14 cellular contexts compared by ENCODE assay signal in the genomic region with DNA sequence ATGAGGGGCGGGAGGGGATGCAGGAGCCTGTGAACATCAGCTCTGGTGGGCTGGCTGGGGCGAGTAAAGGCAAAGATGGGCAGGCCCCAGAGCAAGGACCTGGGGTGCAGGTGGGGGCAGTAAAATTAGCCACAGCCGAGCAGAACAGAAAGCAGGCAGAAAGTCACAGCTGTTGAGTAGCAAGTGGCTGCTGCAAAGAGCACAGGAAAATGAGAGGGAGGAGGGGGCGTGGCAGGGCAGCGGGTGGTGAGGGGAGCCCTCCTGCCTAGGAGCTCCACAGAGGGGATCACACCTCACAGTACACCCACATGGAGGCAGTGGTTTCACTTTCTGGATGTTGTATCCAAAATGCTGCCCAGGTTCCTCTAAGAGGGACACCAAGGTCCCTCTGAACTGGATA.
DNase-seq lines count a peak whose midpoint lies in the region; ATAC-seq, FAIRE-seq and TF ChIP-seq lines count a peak whose summit lies in the region.
"Had no signal": no experiment of that assay in that cellular context is flagged by ENCODE, and none has a peak within 500 bp of the region (broad histone marks: within the 10 kb centered on the region; RNA-seq: fewer than 3 reads in every experiment).

No MANE protein-coding gene starts in this region.

- WGBS in mesenchymal stem cell = 61% methylated on average over 5 of the region's 5 CpGs

- peak overlapping the region; percentile 47 for H4K8ac ChIP-seq in mesenchymal stem cell (ENCODE audit: low read length)

- peaks cover 5% of the 10 kb centered on the region for H3K9me3 ChIP-seq in mesenchymal stem cell (ENCODE audit: control insufficient read depth, low read length)
- H3K9me3 ChIP-seq in left lung = peaks cover 0 to 3% of the 10 kb centered on the region in 2 donors
- H3K9me3 ChIP-seq: ovary had no signal

- no peak overlapping the region for H4K91ac ChIP-seq in mesenchymal stem cell (ENCODE audit: low read length)

- H3K27ac ChIP-seq in mesenchymal stem cell (ENCODE audit: low read length, poor library complexity, severe bottlenecking) (no peak overlapping the region), left lung (no peak overlapping the region)
- H3K27ac ChIP-seq: ovary had no signal

- H2AFZ ChIP-seq in mesenchymal stem cell (ENCODE audit: low read depth, low read length) = no peak overlapping the region

- no peak overlapping the region for H3K23ac ChIP-seq in mesenchymal stem cell (ENCODE audit: low read length in 2 of 2)

- no peak for TF ChIP-seq CTCF in left lung (IDR thresholded peaks at IDR 0.05)

- no peak overlapping the region for H2AK5ac ChIP-seq in mesenchymal stem cell (ENCODE audit: low read length, severe bottlenecking)

- H3K14ac ChIP-seq in mesenchymal stem cell (ENCODE audit: low read length in 2 of 2) = no peak overlapping the region

- DNase-seq in GM18507 (ENCODE audit: extremely low spot score, insufficient read length, low read depth) = no peak
- DNase-seq in mesenchymal stem cell = no peak
- no peak for DNase-seq in effector CD8-positive, alpha-beta T cell (lab: John Stamatoyannopoulos, UW)
- DNase-seq in left lung = no peak
- DNase-seq in NCI-H1417 (lab: John Stamatoyannopoulos, UW) = no peak
- no peak for DNase-seq in NCI-H187 treated with DMSO at 0.1 percent for 48 hours (lab: John Stamatoyannopoulos, UW)
- DNase-seq: left ventricle myocardium superior, MM.1S, ovary, T-helper 9 cell, trophoblast cell had no signal

- H3K4me3 ChIP-seq in mesenchymal stem cell (ENCODE audit: insufficient read depth in 1 of 2, low read depth in 1 of 2, low read length in 2 of 2) = no peak overlapping the region
- H3K4me3 ChIP-seq in left lung = no peak overlapping the region
- H3K4me3 ChIP-seq: ovary had no signal

- H2BK5ac ChIP-seq in mesenchymal stem cell (ENCODE audit: low read depth, low read length, poor library complexity, severe bottlenecking) = no peak overlapping the region

- H3K27me3 ChIP-seq in mesenchymal stem cell (ENCODE audit: control insufficient read depth in 1 of 2, insufficient read depth in 1 of 2, low read length in 2 of 2) = peaks cover 0 to 6% of the 10 kb centered on the region in 2 experiments
- no peaks in the 10 kb centered on the region for H3K27me3 ChIP-seq in left lung
- H3K27me3 ChIP-seq: ovary had no signal

- no peak overlapping the region for H2BK120ac ChIP-seq in mesenchymal stem cell (ENCODE audit: low read depth, low read length)

- H3K4ac ChIP-seq in mesenchymal stem cell (ENCODE audit: low read depth in 1 of 2, low read length in 2 of 2) = no peak overlapping the region

- no peak overlapping the region for H2BK12ac ChIP-seq in mesenchymal stem cell (ENCODE audit: low read length in 2 of 2)

- intact Hi-C loops in left lung (cut with DNase I) = no loop called here

- no peak overlapping the region for H3K9ac ChIP-seq in mesenchymal stem cell (ENCODE audit: low read length)

- H3K79me1 ChIP-seq in mesenchymal stem cell (replicated peaks; ENCODE audit: low read length, poor library complexity, severe bottlenecking) = no peaks in the 10 kb centered on the region

- H2BK15ac ChIP-seq in mesenchymal stem cell (ENCODE audit: low read depth, poor library complexity, severe bottlenecking) = no peak overlapping the region

- H3K4me2 ChIP-seq in mesenchymal stem cell (ENCODE audit: low read length, poor library complexity, severe bottlenecking) = no peak overlapping the region

- ATAC-seq in GM21447 (IDR thresholded peaks at IDR 0.05; ENCODE audit: unreplicated experiment) (peak; percentile 77), HG03442 (IDR thresholded peaks at IDR 0.05; ENCODE audit: unreplicated experiment) (peak; percentile 67), left lung (no peak)
- ATAC-seq: left ventricle myocardium superior had no signal

- H3K18ac ChIP-seq in mesenchymal stem cell (ENCODE audit: low read depth in 1 of 2, low read length in 2 of 2) = no peak overlapping the region

- peak; percentile 51 for FAIRE-seq in GM18507 (lab: Jason Lieb, UNC)
- FAIRE-seq: frontal cortex had no signal

- H3K36me3 ChIP-seq in mesenchymal stem cell (ENCODE audit: control insufficient read depth in 1 of 2, insufficient read depth in 2 of 2, low read depth in 1 of 2, low read length in 2 of 2) = no peaks in the 10 kb centered on the region
- no peaks in the 10 kb centered on the region for H3K36me3 ChIP-seq in left lung
- H3K36me3 ChIP-seq: ovary had no signal

- H3K4me1 ChIP-seq in mesenchymal stem cell (ENCODE audit: control insufficient read depth, insufficient read depth, low read depth, low read length) = no peaks in the 10 kb centered on the region
- no peaks in the 10 kb centered on the region for H3K4me1 ChIP-seq in left lung
